ENCODE assay signal across 20 cellular contexts in genomic region chr4:153271820-153272219, GRCh38.
A peak's percentile ranks its signal among the peaks of the same experiment; 100 is the strongest.
DNase-seq lines count a peak whose midpoint lies in the region; ATAC-seq and TF ChIP-seq lines count a peak whose summit lies in the region.
"Had no signal": no experiment of that assay in that cellular context is flagged by ENCODE, and none has a peak within 500 bp of the region (broad histone marks: within the 10 kb centered on the region; RNA-seq: fewer than 3 reads in every experiment).

No MANE protein-coding gene starts in this region.

- H3K27ac Mint-ChIP-seq in brain (peak overlapping the region in 4 of 5 experiments; percentile 2 to 68 (median 18)), progenitor cell of endocrine pancreas (no peak overlapping the region)
- H3K27ac Mint-ChIP-seq in activated T-helper 17 cell treated with anti-CD3 and anti-CD28 coated beads, Interleukin-2, amount 50 U/mL, for 72 hours, result no peak overlapping the region
- H3K27ac Mint-ChIP-seq: CD8-positive, alpha-beta T cell had no signal

- peaks cover 2% of the 10 kb centered on the region for H3K27me3 Mint-ChIP-seq in brain
- no peaks in the 10 kb centered on the region for H3K27me3 Mint-ChIP-seq in progenitor cell of endocrine pancreas
- H3K27me3 Mint-ChIP-seq in activated T-helper 17 cell treated with anti-CD3 and anti-CD28 coated beads, Interleukin-2, amount 50 U/mL, for 72 hours, result no peaks in the 10 kb centered on the region

- H3K9ac ChIP-seq in mesenchymal stem cell (ENCODE audit: low read length), result no peak overlapping the region
- H3K9ac ChIP-seq: BLaER1 treated with 17β-estradiol and CSF1 and Interleukin-3, amounts not matched to agents 10 nM and 100 nM had no signal

- WGBS in thyroid gland, 2 donors, result 93 to 97% methylated on average over 2 of the region's 2 CpGs
- WGBS in mesenchymal stem cell, result 97% methylated on average over 2 of the region's 2 CpGs

- H3K4me1 Mint-ChIP-seq in brain (peaks cover 82% of the 10 kb centered on the region), progenitor cell of endocrine pancreas (ENCODE audit: low read depth) (peaks cover 23% of the 10 kb centered on the region)
- peaks cover 6% of the 10 kb centered on the region for H3K4me1 Mint-ChIP-seq in activated T-helper 17 cell treated with anti-CD3 and anti-CD28 coated beads, Interleukin-2, amount 50 U/mL, for 72 hours

- no peak overlapping the region for H3K23ac ChIP-seq in mesenchymal stem cell (ENCODE audit: low read length in 2 of 2)

- H2BK12ac ChIP-seq in mesenchymal stem cell (ENCODE audit: low read length in 2 of 2), result no peak overlapping the region

- no peak overlapping the region for H3K4me2 ChIP-seq in mesenchymal stem cell (ENCODE audit: low read length, poor library complexity, severe bottlenecking)
- H3K4me2 ChIP-seq: A549; BLaER1 treated with 17β-estradiol and CSF1 and Interleukin-3, amounts not matched to agents 10 nM and 100 nM had no signal

- peaks cover 0 to 8% (median 5%) of the 10 kb centered on the region in 5 experiments for H3K9me3 Mint-ChIP-seq in brain
- H3K9me3 Mint-ChIP-seq in progenitor cell of endocrine pancreas (ENCODE audit: low read depth), result peaks cover 8% of the 10 kb centered on the region
- no peaks in the 10 kb centered on the region for H3K9me3 Mint-ChIP-seq in activated T-helper 17 cell treated with anti-CD3 and anti-CD28 coated beads, Interleukin-2, amount 50 U/mL, for 72 hours
- H3K9me3 Mint-ChIP-seq: CD8-positive, alpha-beta T cell had no signal

- no peak overlapping the region for H3K18ac ChIP-seq in mesenchymal stem cell (ENCODE audit: low read depth in 1 of 2, low read length in 2 of 2)

- no peak overlapping the region for H2BK120ac ChIP-seq in mesenchymal stem cell (ENCODE audit: low read depth, low read length)

- no peak for ATAC-seq in activated T-helper 17 cell treated with anti-CD3 and anti-CD28 coated beads, Interleukin-2, amount 50 U/mL, for 72 hours (replicated peaks)
- ATAC-seq: A549; CD8-positive, alpha-beta T cell had no signal

- H2AK5ac ChIP-seq in mesenchymal stem cell (ENCODE audit: low read length, severe bottlenecking), result no peak overlapping the region

- no peak overlapping the region for H3K4me3 Mint-ChIP-seq in brain
- no peak overlapping the region for H3K4me3 Mint-ChIP-seq in progenitor cell of endocrine pancreas (ENCODE audit: low read depth)
- H3K4me3 Mint-ChIP-seq in activated T-helper 17 cell treated with anti-CD3 and anti-CD28 coated beads, Interleukin-2, amount 50 U/mL, for 72 hours, result no peak overlapping the region
- H3K4me3 Mint-ChIP-seq: CD4-positive, CD25-positive, alpha-beta regulatory T cell; CD8-positive, alpha-beta T cell had no signal

- H3K4me3 ChIP-seq in LNCaP clone FGC (ENCODE audit: low read depth, low read length) (no peak overlapping the region), thyroid gland (replicated peaks in 1 of 3) (no peak overlapping the region), mesenchymal stem cell (ENCODE audit: insufficient read depth in 1 of 2, low read depth in 1 of 2, low read length in 2 of 2) (no peak overlapping the region)
- H3K4me3 ChIP-seq: A549; BLaER1 treated with 17β-estradiol and CSF1 and Interleukin-3, amounts not matched to agents 10 nM and 100 nM had no signal

- H3K4ac ChIP-seq in mesenchymal stem cell (ENCODE audit: low read depth in 1 of 2, low read length in 2 of 2), result no peak overlapping the region

- no peak overlapping the region for H2AFZ ChIP-seq in mesenchymal stem cell (ENCODE audit: low read depth, low read length)

- H3K79me1 ChIP-seq in mesenchymal stem cell (replicated peaks; ENCODE audit: low read length, poor library complexity, severe bottlenecking), result peaks cover 31% of the 10 kb centered on the region

- no peak for TF ChIP-seq CTCF in C4-2B (conservative IDR thresholded peaks at IDR 0.05)
- TF ChIP-seq CTCF in LNCaP clone FGC (IDR thresholded peaks at IDR 0.05; ENCODE audit: control insufficient read depth, extremely low read depth, insufficient read depth), result no peak
- no peak for TF ChIP-seq CTCF in brain (conservative IDR thresholded peaks at IDR 0.05)
- TF ChIP-seq CTCF in thyroid gland (IDR thresholded peaks at IDR 0.05), result no peak
- no peak for TF ChIP-seq CTCF in progenitor cell of endocrine pancreas (IDR thresholded peaks at IDR 0.05; ENCODE audit: unreplicated experiment)

- intact Hi-C loops in thyroid gland (cut with DNase I), result no loop called here

- H3K27me3 ChIP-seq in thyroid gland, result no peaks in the 10 kb centered on the region
- H3K27me3 ChIP-seq in mesenchymal stem cell (ENCODE audit: control insufficient read depth in 1 of 2, insufficient read depth in 1 of 2, low read length in 2 of 2), result no peaks in the 10 kb centered on the region
- H3K27me3 ChIP-seq: BE2C; BLaER1 treated with 17β-estradiol and CSF1 and Interleukin-3, amounts not matched to agents 10 nM and 100 nM had no signal

- no peak overlapping the region for H4K91ac ChIP-seq in mesenchymal stem cell (ENCODE audit: low read length)

- DNase-seq in LNCaP clone FGC (ENCODE audit: low read depth) (peak; percentile 17), thyroid gland (no peak), mesenchymal stem cell (no peak), progenitor cell of endocrine pancreas (ENCODE audit: low spot score, unreplicated experiment) (no peak)
- DNase-seq: 8988T; ACHN; AML-193; BE2C; Caco-2; CD8-positive, alpha-beta T cell; DMS153; DND-41; GOT3; HCEC 1CT had no signal

- H3K14ac ChIP-seq in mesenchymal stem cell (ENCODE audit: low read length in 2 of 2), result no peak overlapping the region

- H3K36me3 Mint-ChIP-seq in brain (peaks cover 87% of the 10 kb centered on the region), progenitor cell of endocrine pancreas (ENCODE audit: insufficient read depth) (peaks cover 13% of the 10 kb centered on the region)
- no peaks in the 10 kb centered on the region for H3K36me3 Mint-ChIP-seq in activated T-helper 17 cell treated with anti-CD3 and anti-CD28 coated beads, Interleukin-2, amount 50 U/mL, for 72 hours (ENCODE audit: low read depth)
- H3K36me3 Mint-ChIP-seq: CD4-positive, CD25-positive, alpha-beta regulatory T cell; CD8-positive, alpha-beta T cell had no signal

- H3K27ac ChIP-seq in C4-2B (peak overlapping the region; percentile 57), thyroid gland (peak overlapping the region in 2 of 3 donors; percentile 24 to 31), mesenchymal stem cell (ENCODE audit: low read length, poor library complexity, severe bottlenecking) (no peak overlapping the region)
- H3K27ac ChIP-seq: A549; BLaER1 treated with 17β-estradiol and CSF1 and Interleukin-3, amounts not matched to agents 10 nM and 100 nM had no signal

- no peaks in the 10 kb centered on the region for H3K9me3 ChIP-seq in thyroid gland
- no peaks in the 10 kb centered on the region for H3K9me3 ChIP-seq in mesenchymal stem cell (ENCODE audit: control insufficient read depth, low read length)
- H3K9me3 ChIP-seq: A549, BE2C, Caco-2 had no signal

- H3K4me1 ChIP-seq in thyroid gland (peaks cover 72 to 75% of the 10 kb centered on the region in 2 donors), mesenchymal stem cell (ENCODE audit: control insufficient read depth, insufficient read depth, low read depth, low read length) (no peaks in the 10 kb centered on the region)
- H3K4me1 ChIP-seq: A549, BE2C had no signal

- no peak overlapping the region for H4K8ac ChIP-seq in mesenchymal stem cell (ENCODE audit: low read length)

- TF ChIP-seq POLR2A in thyroid gland (IDR thresholded peaks at IDR 0.05), result no peak

- H3K36me3 ChIP-seq in thyroid gland, result no peaks in the 10 kb centered on the region
- peaks cover 10 to 17% of the 10 kb centered on the region in 2 experiments for H3K36me3 ChIP-seq in mesenchymal stem cell (ENCODE audit: control insufficient read depth in 1 of 2, insufficient read depth in 2 of 2, low read depth in 1 of 2, low read length in 2 of 2)
- H3K36me3 ChIP-seq: BLaER1 treated with 17β-estradiol and CSF1 and Interleukin-3, amounts not matched to agents 10 nM and 100 nM had no signal

- H2BK15ac ChIP-seq in mesenchymal stem cell (ENCODE audit: low read depth, poor library complexity, severe bottlenecking), result no peak overlapping the region

- no peak overlapping the region for H2BK5ac ChIP-seq in mesenchymal stem cell (ENCODE audit: low read depth, low read length, poor library complexity, severe bottlenecking)

Comparison
In these comparisons a context has a peak if more than half of its experiments do, and no peak if none do; other contexts are left out.
1. H3K27ac Mint-ChIP-seq: peak in brain (4 of 5); none in progenitor cell of endocrine pancreas (single experiment) and activated T-helper 17 cell treated with anti-CD3 and anti-CD28 coated beads, Interleukin-2, amount 50 U/mL, for 72 hours (single experiment).